In genomic region chr2:190465060-190465459, GRCh38 we compare ENCODE assay signal across 15 cellular contexts. TPM values are rescaled to one million over a fixed set of nuclear protein-coding genes. Genes with fewer than 3 reads are reported as not detected.
DNase-seq lines count a peak whose midpoint lies in the region; ATAC-seq and TF ChIP-seq lines count a peak whose summit lies in the region.
"Had no signal": no experiment of that assay in that cellular context is flagged by ENCODE, and none has a peak within 500 bp of the region (broad histone marks: within the 10 kb centered on the region; RNA-seq: fewer than 3 reads in every experiment).

No MANE protein-coding gene starts in this region.

- TF ChIP-seq POLR2A in gastrocnemius medialis (IDR thresholded peaks at IDR 0.05) = no peak

- peaks cover 18% of the 10 kb centered on the region for H3K79me2 ChIP-seq in MM.1S (ENCODE audit: low read length)

- peaks cover 32% of the 10 kb centered on the region for H3K4me1 ChIP-seq in MM.1S (ENCODE audit: low read length)
- H3K4me1 ChIP-seq in gastrocnemius medialis = peaks cover 20 to 28% of the 10 kb centered on the region in 2 donors

- no peak overlapping the region for H2AFZ ChIP-seq in MM.1S (ENCODE audit: low read length)

- TF ChIP-seq CTCF in GM12864 (IDR thresholded peaks at IDR 0.05; ENCODE audit: low read depth, low read length, missing control alignments) = no peak
- no peak for TF ChIP-seq CTCF in MM.1S (IDR thresholded peaks at IDR 0.05; ENCODE audit: low read length)
- no peak for TF ChIP-seq CTCF in gastrocnemius medialis (IDR thresholded peaks at IDR 0.05 in 4 of 5, conservative IDR thresholded peaks at IDR 0.05 in 1 of 5)

- no peaks in the 10 kb centered on the region for H4K20me1 ChIP-seq in MM.1S (ENCODE audit: insufficient read depth, low read length)

- H3K27ac ChIP-seq in MM.1S (ENCODE audit: low read length) (peak overlapping the region; percentile 57; the same call in 1 of the 2 replicates), gastrocnemius medialis (no peak overlapping the region)

- H3K9me2 ChIP-seq in MM.1S (replicated peaks; ENCODE audit: insufficient read depth, low read length) = no peaks in the 10 kb centered on the region

- H3K36me3 ChIP-seq in MM.1S (replicated peaks; ENCODE audit: insufficient read depth, low read length) (no peaks in the 10 kb centered on the region), gastrocnemius medialis (no peaks in the 10 kb centered on the region)

- H3K9ac ChIP-seq in MM.1S (ENCODE audit: low read length) = no peak overlapping the region; the same call in 1 of the 2 replicates

- peaks cover 11% of the 10 kb centered on the region; the same call in 1 of the 2 replicates for H3F3A ChIP-seq in MM.1S (ENCODE audit: insufficient read depth, low read length)

- intact Hi-C loops in gastrocnemius medialis (cut with DNase I; ENCODE audit: low total_unique reads) = no loop called here

- peak overlapping the region; percentile 35 for H3K4me2 ChIP-seq in MM.1S (ENCODE audit: low read depth, low read length)

- in situ Hi-C loops in gastrocnemius medialis (cut with MboI; ENCODE audit: low sequenced_read_pairs in 4 of 4) = no loop called here

- H3K9me3 ChIP-seq in MM.1S (replicated peaks; ENCODE audit: insufficient read depth, low read length) (no peaks in the 10 kb centered on the region), gastrocnemius medialis (no peaks in the 10 kb centered on the region)

- H3K27me3 ChIP-seq in MM.1S (replicated peaks; ENCODE audit: insufficient read depth, low read length) (no peaks in the 10 kb centered on the region), gastrocnemius medialis (no peaks in the 10 kb centered on the region)

- peak; percentile 40 for ATAC-seq in GM19025 (IDR thresholded peaks at IDR 0.05; ENCODE audit: low read depth, unreplicated experiment)
- peak; percentile 58 for ATAC-seq in HG02678 (IDR thresholded peaks at IDR 0.05; ENCODE audit: unreplicated experiment)
- no peak for ATAC-seq in gastrocnemius medialis
- ATAC-seq: Panc1 had no signal

- H3K4me3 ChIP-seq in GM12864 (ENCODE audit: low read depth, low read length) (no peak overlapping the region; the same call in 1 of the 2 replicates), MM.1S (ENCODE audit: low read length) (peak overlapping the region; percentile 8; the same call in 1 of the 2 replicates), gastrocnemius medialis (no peak overlapping the region)

- peak; percentile 39 for DNase-seq in GM12864 (ENCODE audit: low read depth)
- peak; percentile 27 for DNase-seq in MM.1S
- no peak for DNase-seq in middle frontal gyrus (ENCODE audit: extremely low spot score, low spot score)
- DNase-seq in hippocampal formation (lab: John Stamatoyannopoulos, UW) = no peak
- no peak for DNase-seq in GF-D8 (lab: John Stamatoyannopoulos, UW)
- no peak for DNase-seq in gastrocnemius medialis
- DNase-seq: C1 segment of cervical spinal cord; central memory CD4-positive, alpha-beta T cell; HFFc6; IMR-90; stimulated activated CD4-positive, alpha-beta T cell treated with anti-CD3 and anti-CD28 coated beads, Interleukin-15, amount 100 ng/mL, for 24 hours; T-helper 9 cell had no signal

RNA-seq across cellular contexts. Expression of gene MFSD6, which starts 56.9 kb away (rescaled TPM):
- 10 to 100 TPM in 3 of 4 donors, 1 to 10 TPM in 1; 9.3 to 20.3 (median 12.5) TPM for total RNA-seq in gastrocnemius medialis

Comparison
In these comparisons a context has a peak if more than half of its experiments do, and no peak if none do; other contexts are left out.
1. DNase-seq: peak in GM12864 (single experiment) and MM.1S (single experiment); none in middle frontal gyrus (single experiment), hippocampal formation (0 of 2), GF-D8 (single experiment) and gastrocnemius medialis (0 of 2).
2. ATAC-seq: peak in GM19025 (single experiment) and HG02678 (single experiment); none in gastrocnemius medialis (0 of 2).